ENCODE assay signal across 8 cellular contexts in genomic region chr2:238370482-238371372, GRCh38. TPM values are rescaled to one million over a fixed set of nuclear protein-coding genes. Genes with fewer than 3 reads are reported as not detected.
DNase-seq lines count a peak whose midpoint lies in the region; ATAC-seq and TF ChIP-seq lines count a peak whose summit lies in the region.

No MANE protein-coding gene starts in this region.

- H3K27ac ChIP-seq in neural cell (ENCODE audit: low read length) = no peak overlapping the region
- H3K27ac ChIP-seq in tibial artery = no peak overlapping the region

- no peak overlapping the region for H3K4me2 ChIP-seq in neural cell (ENCODE audit: low read length)

- H3K9me2 ChIP-seq in neural cell (ENCODE audit: insufficient read depth, low read length) = no peaks in the 10 kb centered on the region

- H3K27me3 Mint-ChIP-seq in activated CD4-positive, alpha-beta memory T cell treated with anti-CD3 and anti-CD28 coated beads for 36 hours = no peaks in the 10 kb centered on the region

- H3K9ac ChIP-seq in neural cell (ENCODE audit: low read length) = no peak overlapping the region

- intact Hi-C loops in activated CD4-positive, alpha-beta memory T cell treated with anti-CD3 and anti-CD28 coated beads for 36 hours (cut with micrococcal nuclease) = loop anchor here (1.0 to 2.0 kb wide), 2 partner anchors 92 to 414 kb away; no protein-coding TSS in a partner anchor
- intact Hi-C loops in tibial artery (cut with DNase I; ENCODE audit: low total_unique reads) = loop anchor here (5.0 to 10.0 kb wide), 2 partner anchors 92 to 414 kb away; no protein-coding TSS in a partner anchor

- H3K4me3 Mint-ChIP-seq in activated CD4-positive, alpha-beta memory T cell treated with anti-CD3 and anti-CD28 coated beads for 36 hours = no peak overlapping the region

- peak; percentile 67 for TF ChIP-seq RAD21 in neural cell (conservative IDR thresholded peaks at IDR 0.05)

- no peak for ATAC-seq in HG02798 (IDR thresholded peaks at IDR 0.05; ENCODE audit: poor library complexity, unreplicated experiment)

- H3K9me3 ChIP-seq in neural cell (ENCODE audit: low read length) = no peaks in the 10 kb centered on the region
- no peaks in the 10 kb centered on the region for H3K9me3 ChIP-seq in tibial artery

- no peak overlapping the region for H3K27ac Mint-ChIP-seq in activated CD4-positive, alpha-beta memory T cell treated with anti-CD3 and anti-CD28 coated beads for 36 hours

- peaks cover 3% of the 10 kb centered on the region for H3K36me3 Mint-ChIP-seq in activated CD4-positive, alpha-beta memory T cell treated with anti-CD3 and anti-CD28 coated beads for 36 hours

- H3K4me1 Mint-ChIP-seq in activated CD4-positive, alpha-beta memory T cell treated with anti-CD3 and anti-CD28 coated beads for 36 hours (ENCODE audit: low read depth) = peaks cover 2% of the 10 kb centered on the region

- H3K4me3 ChIP-seq in AG04449 (ENCODE audit: low read depth, low read length) = no peak overlapping the region
- no peak overlapping the region for H3K4me3 ChIP-seq in GM12875 (ENCODE audit: low read depth, low read length)
- no peak overlapping the region for H3K4me3 ChIP-seq in epithelial cell of esophagus (ENCODE audit: low read length)
- H3K4me3 ChIP-seq in neural cell (ENCODE audit: low read length) = no peak overlapping the region
- no peak overlapping the region for H3K4me3 ChIP-seq in tibial artery

- H3K27me3 ChIP-seq in neural cell (ENCODE audit: insufficient read depth, low read depth, low read length) = no peaks in the 10 kb centered on the region
- no peaks in the 10 kb centered on the region for H3K27me3 ChIP-seq in tibial artery

- no peaks in the 10 kb centered on the region for H3K4me1 ChIP-seq in tibial artery

- H3K9me3 Mint-ChIP-seq in activated CD4-positive, alpha-beta memory T cell treated with anti-CD3 and anti-CD28 coated beads for 36 hours = peaks cover 2% of the 10 kb centered on the region

- no peaks in the 10 kb centered on the region for H3K79me2 ChIP-seq in neural cell (replicated peaks; ENCODE audit: insufficient read depth, low read length)

- H4K20me1 ChIP-seq in neural cell (ENCODE audit: insufficient read depth) = no peaks in the 10 kb centered on the region

- peak; percentile 79 for TF ChIP-seq CTCF in AG04449 (IDR thresholded peaks at IDR 0.05; ENCODE audit: insufficient read depth, low read length, missing control alignments)
- TF ChIP-seq CTCF in GM12875 (IDR thresholded peaks at IDR 0.05; ENCODE audit: borderline replicate concordance, insufficient read depth, low read depth, low read length) = peak; percentile 59; the same call in 1 of the 2 replicates
- peak; percentile 91 for TF ChIP-seq CTCF in epithelial cell of esophagus (IDR thresholded peaks at IDR 0.05; ENCODE audit: insufficient read depth, low read depth, low read length, missing control alignments)
- peak; percentile 60 for TF ChIP-seq CTCF in neural cell (IDR thresholded peaks at IDR 0.05; ENCODE audit: poor library complexity, severe bottlenecking)
- peak; percentile 77 to 91 for TF ChIP-seq CTCF in tibial artery (IDR thresholded peaks at IDR 0.05)

- no peak overlapping the region for H2AFZ ChIP-seq in neural cell (ENCODE audit: low read depth, low read length)

- H3K36me3 ChIP-seq in neural cell (ENCODE audit: insufficient read depth, low read length) (no peaks in the 10 kb centered on the region), tibial artery (no peaks in the 10 kb centered on the region)

- H3F3A ChIP-seq in neural cell (ENCODE audit: insufficient read depth, low read length, poor library complexity, severe bottlenecking) = no peaks in the 10 kb centered on the region

- POLR2A ChIA-PET in AG04449 (lab: Yijun Ruan, JAX) = interaction anchor here (0.7 kb wide), 1 partner anchor 33 kb away, joined by 3 read pairs; no protein-coding TSS in a partner anchor
- POLR2A ChIA-PET in activated CD4-positive, alpha-beta memory T cell treated with anti-CD3 and anti-CD28 coated beads for 36 hours (lab: Charles Lee) = interaction anchor here (1.2 kb wide), 1 partner anchor 90 kb away, joined by 3 read pairs; no protein-coding TSS in a partner anchor

- no peak for DNase-seq in AG04449 (ENCODE audit: low read depth, low spot score)
- DNase-seq in NCI-H345 treated with DMSO at 0.1 percent for 48 hours (lab: John Stamatoyannopoulos, UW; ENCODE audit: unreplicated experiment) = peak; percentile 24
- DNase-seq in activated CD4-positive, alpha-beta memory T cell treated with anti-CD3 and anti-CD28 coated beads for 36 hours = peak; percentile 67
- peak; percentile 74 for DNase-seq in epithelial cell of esophagus (ENCODE audit: low read depth)
- peak in 1 of 2 donors; percentile 58 for DNase-seq in tibial artery

- CTCF ChIA-PET in AG04449 (lab: Yijun Ruan, JAX) = interaction anchor here (0.6 to 6.9 kb wide), 49 partner anchors 9 to 738 kb away, joined by 3 to 142 read pairs (median 5); partner anchors contain the start of gene TWIST2
- CTCF ChIA-PET in activated CD4-positive, alpha-beta memory T cell treated with anti-CD3 and anti-CD28 coated beads for 36 hours (lab: Charles Lee) = interaction anchor here (0.7 to 2.8 kb wide), 13 partner anchors 13 to 414 kb away, joined by 3 to 29 read pairs (median 5); no protein-coding TSS in a partner anchor

- TF ChIP-seq EP300 in neural cell (conservative IDR thresholded peaks at IDR 0.05; ENCODE audit: poor library complexity, severe bottlenecking) = no peak

TF ChIP-seq in neural cell, 6 proteins besides CTCF, POLR2A, EP300 and RAD21:
- TF ChIP-seq SMC3 (conservative IDR thresholded peaks at IDR 0.05; ENCODE audit: poor library complexity) (peak; percentile 69), POLR2AphosphoS5 (IDR thresholded peaks at IDR 0.05) (no peak)
TF ChIP-seq in neural cell: peak in this region for 1.

RNA-seq across cellular contexts. Expression of gene TRAF3IP1, which starts 50.4 kb away (rescaled TPM):
- total RNA-seq in activated CD4-positive, alpha-beta memory T cell treated with anti-CD3 and anti-CD28 coated beads for 36 hours = 1 to 10 TPM; 8.0 to 9.3 TPM
- 11.9 and 12.5 TPM in 2 replicates for polyA plus RNA-seq in neural cell
- polyA minus RNA-seq in neural cell = 16.1 and 21.5 TPM in 2 replicates

RNA-seq across cellular contexts. Expression of gene ASB1, which starts 56.0 kb away (rescaled TPM):
- 10 to 100 TPM; 34.6 to 38.8 TPM for total RNA-seq in activated CD4-positive, alpha-beta memory T cell treated with anti-CD3 and anti-CD28 coated beads for 36 hours
- 13.7 and 18.7 TPM in 2 replicates for polyA plus RNA-seq in neural cell
- polyA minus RNA-seq in neural cell = 22.2 and 23.4 TPM in 2 replicates
